In genomic region chr19:2982983-2983350, GRCh38 we compare ENCODE assay signal across 9 cellular contexts. TPM values are rescaled to one million over a fixed set of nuclear protein-coding genes. Genes with fewer than 3 reads are reported as not detected.
DNase-seq lines count a peak whose midpoint lies in the region; ATAC-seq and TF ChIP-seq lines count a peak whose summit lies in the region.
"Had no signal": no experiment of that assay in that cellular context is flagged by ENCODE, and none has a peak within 500 bp of the region (broad histone marks: within the 10 kb centered on the region; RNA-seq: fewer than 3 reads in every experiment).

No MANE protein-coding gene starts in this region.

- no peak overlapping the region for H3K4me3 ChIP-seq in rectal smooth muscle tissue (ENCODE audit: low read length)

- H3K27me3 Mint-ChIP-seq in naive thymus-derived CD8-positive, alpha-beta T cell, result peaks cover 4 to 21% (median 13%) of the 10 kb centered on the region in 5 donors

- H3K27ac ChIP-seq in rectal smooth muscle tissue (ENCODE audit: low read depth, low read length), result peak overlapping the region; percentile 76

- DNase-seq in GM10266 (ENCODE audit: extremely low spot score) (peak; percentile 13), SHP77 treated with DMSO at 0.1 percent for 48 hours (lab: John Stamatoyannopoulos, UW) (peak; percentile 55), globus pallidus (ENCODE audit: low spot score) (peak; percentile 40)
- DNase-seq in naive thymus-derived CD8-positive, alpha-beta T cell, result no peak

- no peaks in the 10 kb centered on the region for H3K36me3 ChIP-seq in rectal smooth muscle tissue (ENCODE audit: control insufficient read depth, insufficient read depth, low read length)

- H3K4me1 Mint-ChIP-seq in naive thymus-derived CD8-positive, alpha-beta T cell, result peaks cover 2 to 10% (median 9%) of the 10 kb centered on the region in 4 donors

- POLR2A ChIA-PET in naive thymus-derived CD8-positive, alpha-beta T cell (lab: Charles Lee), result interaction anchor here (0.5 kb wide), 1 partner anchor 8 kb away, joined by 4 read pairs; no protein-coding TSS in a partner anchor

- H3K9ac ChIP-seq in rectal smooth muscle tissue (ENCODE audit: low read length), result no peak overlapping the region

- no peaks in the 10 kb centered on the region for H3K9me3 Mint-ChIP-seq in naive thymus-derived CD8-positive, alpha-beta T cell

- no peak for TF ChIP-seq CTCF in GM10266 (IDR thresholded peaks at IDR 0.05; ENCODE audit: control insufficient read depth, insufficient read depth, low read depth, missing control alignments)

- ATAC-seq in naive thymus-derived CD8-positive, alpha-beta T cell, result no peak
- ATAC-seq in HG03378 (IDR thresholded peaks at IDR 0.05; ENCODE audit: unreplicated experiment), result no peak
- ATAC-seq in HG03354 (IDR thresholded peaks at IDR 0.05; ENCODE audit: poor library complexity, severe bottlenecking, unreplicated experiment), result no peak
- ATAC-seq in GM18520 (IDR thresholded peaks at IDR 0.05; ENCODE audit: unreplicated experiment), result no peak
- ATAC-seq: HCT116 had no signal

- peaks cover 14% of the 10 kb centered on the region for H3K4me1 ChIP-seq in rectal smooth muscle tissue (ENCODE audit: control insufficient read depth, insufficient read depth, low read length)

- no peaks in the 10 kb centered on the region for H3K27me3 ChIP-seq in rectal smooth muscle tissue (ENCODE audit: control insufficient read depth, insufficient read depth, low read length)

- no peaks in the 10 kb centered on the region for H3K36me3 Mint-ChIP-seq in naive thymus-derived CD8-positive, alpha-beta T cell

- no peak overlapping the region for H3K27ac Mint-ChIP-seq in naive thymus-derived CD8-positive, alpha-beta T cell

- H3K4me3 Mint-ChIP-seq in naive thymus-derived CD8-positive, alpha-beta T cell, result no peak overlapping the region

RNA-seq across cellular contexts. Expression of gene TLE6, which starts 5.6 kb away (rescaled TPM):
- total RNA-seq in naive thymus-derived CD8-positive, alpha-beta T cell, result under 1 TPM in 1 of 2 experiments, not detected in 1; 0.30 TPM
- polyA plus RNA-seq in naive thymus-derived CD8-positive, alpha-beta T cell, result under 1 TPM in 2 of 3 donors, not detected in 1; 0.52 to 0.82 TPM

RNA-seq across cellular contexts. Expression of gene ZNF77, which starts 38.2 kb away (rescaled TPM):
- total RNA-seq in naive thymus-derived CD8-positive, alpha-beta T cell, result 1 to 10 TPM; 5.7 to 6.9 TPM
- 1 to 10 TPM; 1.3 to 2.1 (median 1.7) TPM for polyA plus RNA-seq in naive thymus-derived CD8-positive, alpha-beta T cell

RNA-seq across cellular contexts. Expression of gene TLE2, which starts 46.1 kb away (rescaled TPM):
- total RNA-seq in naive thymus-derived CD8-positive, alpha-beta T cell, result 10 to 100 TPM; 19.1 to 21.1 TPM
- polyA plus RNA-seq in naive thymus-derived CD8-positive, alpha-beta T cell, result 10 to 100 TPM in 2 of 3 donors, 1 to 10 TPM in 1; 7.0 to 12.4 (median 10.8) TPM

Comparison
In these comparisons a context has a peak if more than half of its experiments do, and no peak if none do; other contexts are left out.
1. DNase-seq: peak in GM10266 (single experiment), SHP77 treated with DMSO at 0.1 percent for 48 hours (single experiment) and globus pallidus (single experiment); none in naive thymus-derived CD8-positive, alpha-beta T cell (0 of 10).